In the genomic region with DNA sequence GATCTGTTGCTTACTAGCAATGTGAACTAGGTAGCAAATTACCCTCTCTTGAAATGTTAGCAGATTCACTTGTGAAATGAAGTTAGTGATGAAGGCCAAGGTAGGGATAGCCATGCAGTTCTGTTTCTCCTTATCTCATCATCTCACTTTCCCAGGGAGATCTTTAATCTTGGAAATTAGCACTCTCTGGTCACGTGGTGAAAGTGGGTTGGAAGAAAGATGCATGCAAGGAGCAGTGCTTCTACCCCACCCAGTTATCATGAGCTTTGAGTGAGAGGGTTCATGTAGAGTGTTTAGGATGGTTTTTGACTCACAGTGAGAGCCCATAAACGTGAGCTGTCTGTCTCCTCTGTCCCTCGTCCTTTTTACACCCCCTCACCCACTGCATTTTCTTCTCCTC, we compare ENCODE assay signal across 27 cellular contexts.
"Had no signal": no experiment of that assay in that cellular context is flagged by ENCODE, and none has a peak within 500 bp of the region (broad histone marks: within the 10 kb centered on the region; RNA-seq: fewer than 3 reads in every experiment).

No MANE protein-coding gene starts in this region.

- H3K4me1 ChIP-seq: adrenal gland, body of pancreas, colonic mucosa had no signal

- H3K4me3 ChIP-seq: adrenal gland, body of pancreas, colonic mucosa had no signal

- H3K36me3 ChIP-seq: adrenal gland, colonic mucosa, WERI-Rb-1 had no signal

- H3K9me3 ChIP-seq: adrenal gland, body of pancreas, colonic mucosa had no signal

- DNase-seq: activated B cell treated with CpG ODN at 0.5 μM for 24 hours; activated CD4-positive, alpha-beta T cell treated with anti-CD3 and anti-CD28 coated beads for 48 hours; activated CD4-positive, alpha-beta T cell treated with anti-CD3 and anti-CD28 coated beads, Interleukin-2, amount 50 U/mL, for 1 hour; activated CD4-positive, alpha-beta T cell treated with anti-CD3 and anti-CD28 coated beads, Interleukin-2, amount 50 U/mL, for 48 hours; activated CD8-positive, alpha-beta memory T cell treated with anti-CD3 and anti-CD28 coated beads for 24 hours; activated CD8-positive, alpha-beta T cell treated with anti-CD3 and anti-CD28 coated beads for 36 hours; activated effector memory CD4-positive, alpha-beta T cell treated with Interleukin-2 at 50 U/mL for 16 hours; activated gamma-delta T cell treated with Interleukin-2 at 50 U/mL for 16 hours; activated naive CD4-positive, alpha-beta T cell treated with anti-CD3 and anti-CD28 coated beads for 36 hours; activated naive CD8-positive, alpha-beta T cell treated with anti-CD3 and anti-CD28 coated beads for 36 hours; activated naive CD8-positive, alpha-beta T cell treated with anti-CD3 and anti-CD28 coated beads, Interleukin-2, amount 50 U/mL, for 24 hours; activated T-cell treated with anti-CD3 and anti-CD28 coated beads, Interleukin-2, amount 50 U/mL, for 4 hours; adrenal gland; amygdala; aorta; body of pancreas; caudate nucleus; cerebellar nuclear complex; colonic mucosa; effector CD8-positive, alpha-beta T cell; foreskin fibroblast; head of caudate nucleus; T-helper 1 cell; T-helper 17 cell; T1000; WERI-Rb-1 had no signal

- H3K27ac ChIP-seq: adrenal gland, body of pancreas, colonic mucosa, epithelial cell of prostate, WERI-Rb-1 had no signal

- H3K27me3 ChIP-seq: body of pancreas, colonic mucosa had no signal
